In the genomic region with DNA sequence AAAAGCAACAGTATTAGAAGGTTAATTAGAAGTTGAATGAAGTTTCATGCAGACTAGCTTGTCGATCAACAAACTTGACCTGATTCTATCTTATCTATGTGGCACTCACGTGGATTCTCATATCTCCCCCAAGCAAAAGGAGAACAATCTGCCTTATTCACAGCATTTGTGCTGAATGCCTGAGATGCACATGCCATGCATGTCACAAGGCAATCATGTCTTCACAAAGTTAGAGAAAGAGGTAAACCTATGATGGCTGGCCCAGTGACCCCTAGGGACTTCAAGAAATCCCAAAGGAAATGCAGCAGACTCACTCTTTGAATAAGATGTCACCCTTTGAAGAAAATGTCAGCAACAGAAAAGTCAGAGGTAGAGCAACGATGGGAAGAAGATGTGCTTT, we compare ENCODE assay signal across 35 cellular contexts. TPM values are rescaled to one million over a fixed set of nuclear protein-coding genes. Genes with fewer than 3 reads are reported as not detected.
"Had no signal": no experiment of that assay in that cellular context is flagged by ENCODE, and none has a peak within 500 bp of the region (broad histone marks: within the 10 kb centered on the region; RNA-seq: fewer than 3 reads in every experiment).

No MANE protein-coding gene starts in this region.

- H3K27me3 ChIP-seq: brain microvascular endothelial cell had no signal

- H3K4me3 Mint-ChIP-seq: activated CD4-positive, alpha-beta T cell treated with anti-CD3 and anti-CD28 coated beads, Interleukin-2, amount 10 ng/mL, durations not matched to agents 24 days and 14 days; activated CD8-positive, alpha-beta T cell treated with anti-CD3 and anti-CD28 coated beads for 36 hours; activated naive CD8-positive, alpha-beta T cell treated with anti-CD3 and anti-CD28 coated beads for 36 hours; activated T-cell treated with anti-CD3 and anti-CD28 coated beads, Interleukin-2, amount 50 U/mL, for 72 hours; activated T-helper 17 cell treated with anti-CD3 and anti-CD28 coated beads, Interleukin-2, amount 50 U/mL, for 72 hours had no signal

- H3K4me1 Mint-ChIP-seq: activated CD4-positive, alpha-beta T cell treated with anti-CD3 and anti-CD28 coated beads, Interleukin-2, amount 10 ng/mL, durations not matched to agents 24 days and 14 days; activated T-helper 17 cell treated with anti-CD3 and anti-CD28 coated beads, Interleukin-2, amount 50 U/mL, for 72 hours had no signal

- H3K27me3 Mint-ChIP-seq: activated CD4-positive, alpha-beta T cell treated with anti-CD3 and anti-CD28 coated beads, Interleukin-2, amount 10 ng/mL, durations not matched to agents 24 days and 14 days; activated CD8-positive, alpha-beta T cell treated with anti-CD3 and anti-CD28 coated beads for 36 hours; activated naive CD8-positive, alpha-beta T cell treated with anti-CD3 and anti-CD28 coated beads for 36 hours; activated T-helper 17 cell treated with anti-CD3 and anti-CD28 coated beads, Interleukin-2, amount 50 U/mL, for 72 hours had no signal

- H3K9me3 Mint-ChIP-seq: activated CD4-positive, alpha-beta T cell treated with anti-CD3 and anti-CD28 coated beads, Interleukin-2, amount 10 ng/mL, durations not matched to agents 24 days and 14 days; activated CD8-positive, alpha-beta T cell treated with anti-CD3 and anti-CD28 coated beads for 36 hours; activated naive CD8-positive, alpha-beta T cell treated with anti-CD3 and anti-CD28 coated beads for 36 hours; activated T-cell treated with anti-CD3 and anti-CD28 coated beads, Interleukin-2, amount 50 U/mL, for 72 hours; activated T-helper 17 cell treated with anti-CD3 and anti-CD28 coated beads, Interleukin-2, amount 50 U/mL, for 72 hours had no signal

- H3K27ac Mint-ChIP-seq: activated CD4-positive, alpha-beta T cell treated with anti-CD3 and anti-CD28 coated beads, Interleukin-2, amount 10 ng/mL, durations not matched to agents 24 days and 14 days; activated CD8-positive, alpha-beta T cell treated with anti-CD3 and anti-CD28 coated beads for 36 hours; activated naive CD8-positive, alpha-beta T cell treated with anti-CD3 and anti-CD28 coated beads for 36 hours; activated T-cell treated with anti-CD3 and anti-CD28 coated beads, Interleukin-2, amount 50 U/mL, for 72 hours; activated T-helper 17 cell treated with anti-CD3 and anti-CD28 coated beads, Interleukin-2, amount 50 U/mL, for 72 hours had no signal

- DNase-seq: activated CD4-positive, alpha-beta T cell treated with anti-CD3 and anti-CD28 coated beads, Interleukin-2, amount 10 ng/mL, durations not matched to agents 24 days and 14 days; activated CD4-positive, alpha-beta T cell treated with anti-CD3 and anti-CD28 coated beads, Interleukin-2, amount 50 U/mL, for 4 hours; activated CD8-positive, alpha-beta T cell treated with anti-CD3 and anti-CD28 coated beads for 36 hours; activated effector memory CD4-positive, alpha-beta T cell treated with anti-CD3 and anti-CD28 coated beads, Interleukin-2, amount 50 U/mL, for 16 hours; activated naive CD4-positive, alpha-beta T cell; activated naive CD4-positive, alpha-beta T cell treated with anti-CD3 and anti-CD28 coated beads, Interleukin-2, amount 50 U/mL, for 16 hours; activated naive CD8-positive, alpha-beta T cell treated with anti-CD3 and anti-CD28 coated beads for 36 hours; activated T-cell treated with anti-CD3 and anti-CD28 coated beads, Interleukin-2, amount 50 U/mL, for 1 hour; activated T-cell treated with anti-CD3 and anti-CD28 coated beads, Interleukin-2, amount 50 U/mL, for 72 hours; amniotic stem cell; aorta; brain microvascular endothelial cell; central memory CD4-positive, alpha-beta T cell; NCI-H1092 treated with DMSO at 0.1 percent for 48 hours; NCI-H1417; NCI-H146; NCI-H187; NCI-H2029 treated with DMSO at 0.1 percent for 48 hours; NCI-H2107; NCI-H2171; NCI-H510A; NCI-H526; NCI-H748 treated with DMSO at 0.1 percent for 48 hours; NK-92 treated with Interleukin-12 subunit alpha and Interleukin-12 subunit beta, amount 100 ng/mL, for 24 hours; PC-9; SIG-M5; SW 1271; T-helper 1 cell; T1000; WERI-Rb-1 had no signal

- ATAC-seq: activated CD8-positive, alpha-beta T cell treated with anti-CD3 and anti-CD28 coated beads for 36 hours; activated T-cell treated with anti-CD3 and anti-CD28 coated beads, Interleukin-2, amount 50 U/mL, for 72 hours; activated T-helper 17 cell treated with anti-CD3 and anti-CD28 coated beads, Interleukin-2, amount 50 U/mL, for 72 hours; Right ventricle myocardium inferior had no signal

- H3K36me3 ChIP-seq: brain microvascular endothelial cell, WERI-Rb-1 had no signal

- H3K27ac ChIP-seq: brain microvascular endothelial cell, PC-9, RWPE1, WERI-Rb-1 had no signal

- H3K36me3 Mint-ChIP-seq: activated naive CD8-positive, alpha-beta T cell treated with anti-CD3 and anti-CD28 coated beads for 36 hours had no signal

- H3K4me3 ChIP-seq: PC-9 had no signal

RNA-seq across cellular contexts. Expression of a gene that starts 17.6 kb away (rescaled TPM):
- total RNA-seq: activated CD4-positive, alpha-beta T cell treated with anti-CD3 and anti-CD28 coated beads, Interleukin-2, amount 10 ng/mL, durations not matched to agents 24 days and 14 days; activated CD8-positive, alpha-beta memory T cell treated with anti-CD3 and anti-CD28 coated beads for 36 hours; activated CD8-positive, alpha-beta T cell treated with anti-CD3 and anti-CD28 coated beads for 36 hours; activated naive CD8-positive, alpha-beta T cell treated with anti-CD3 and anti-CD28 coated beads for 36 hours; activated T-cell treated with anti-CD3 and anti-CD28 coated beads, Interleukin-2, amount 50 U/mL, for 72 hours; activated T-helper 17 cell treated with anti-CD3 and anti-CD28 coated beads, Interleukin-2, amount 50 U/mL, for 72 hours; Right ventricle myocardium inferior; T-helper 2 cell treated with Interferon-gamma antibody and Interleukin-4, amounts not matched to agents 100 ng/mL and 5 ng/mL, for 36 hours had no signal
- polyA plus RNA-seq: aorta had no signal
